ENCODE assay signal across 17 cellular contexts in the genomic region with DNA sequence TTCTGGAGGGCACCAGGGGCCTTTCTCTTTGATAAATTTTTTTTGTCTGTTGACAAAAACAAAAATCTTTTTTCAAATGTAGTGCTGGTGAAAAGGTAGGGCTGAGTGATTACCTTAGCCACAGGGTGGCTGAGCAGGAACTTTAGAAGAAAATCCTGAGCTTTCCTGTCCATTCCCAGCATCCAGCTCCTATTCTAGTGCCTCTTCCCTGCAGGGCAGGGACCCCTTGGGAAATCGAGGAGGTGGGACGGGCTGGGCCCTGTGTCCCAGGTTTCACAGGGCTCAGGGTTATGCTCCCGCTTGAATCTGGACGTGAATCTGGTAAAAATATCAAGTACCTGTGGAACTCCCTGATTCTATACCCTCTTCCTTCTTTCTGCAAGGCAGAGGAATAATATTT.
"Had no signal": no experiment of that assay in that cellular context is flagged by ENCODE, and none has a peak within 500 bp of the region (broad histone marks: within the 10 kb centered on the region; RNA-seq: fewer than 3 reads in every experiment).

No MANE protein-coding gene starts in this region.

- H3K9me3 Mint-ChIP-seq: activated naive CD8-positive, alpha-beta T cell treated with anti-CD3 and anti-CD28 coated beads, Interleukin-2, amount 10 ng/mL, durations not matched to agents 7 days and 5 days; activated T-cell treated with anti-CD3 and anti-CD28 coated beads, Interleukin-2, amount 50 U/mL, for 72 hours; memory B cell; nephron had no signal

- H3K9me3 ChIP-seq: mucosa of descending colon, right lobe of liver had no signal

- H3K4me1 ChIP-seq: foreskin keratinocyte had no signal

- ATAC-seq: activated T-cell treated with anti-CD3 and anti-CD28 coated beads, Interleukin-2, amount 50 U/mL, for 72 hours; foreskin keratinocyte; left lobe of liver; mucosa of descending colon; right lobe of liver; stimulated activated naive CD8-positive, alpha-beta T cell treated with anti-CD3 and anti-CD28 coated beads, Interleukin-15, Interleukin-2, amounts not matched to agents 100 U/mL and 50 U/mL, for 24 hours had no signal

- DNase-seq: activated CD4-positive, alpha-beta T cell treated with anti-CD3 and anti-CD28 coated beads, Interleukin-2, amount 50 U/mL, for 48 hours; activated gamma-delta T cell treated with Interleukin-2 at 50 U/mL for 16 hours; activated naive CD8-positive, alpha-beta T cell treated with anti-CD3 and anti-CD28 coated beads, Interleukin-2, amount 10 ng/mL, durations not matched to agents 7 days and 5 days; activated T-cell treated with anti-CD3 and anti-CD28 coated beads, Interleukin-2, amount 50 U/mL, for 72 hours; anterior cingulate cortex; effector CD8-positive, alpha-beta T cell; foreskin keratinocyte; islet precursor cell; mucosa of descending colon; right lobe of liver; stimulated activated naive CD8-positive, alpha-beta T cell treated with anti-CD3 and anti-CD28 coated beads, Interleukin-15, Interleukin-2, amounts not matched to agents 100 U/mL and 50 U/mL, for 24 hours; T-helper 9 cell had no signal

- H3K27me3 ChIP-seq: foreskin keratinocyte, right lobe of liver had no signal

- H3K27me3 Mint-ChIP-seq: activated naive CD8-positive, alpha-beta T cell treated with anti-CD3 and anti-CD28 coated beads, Interleukin-2, amount 10 ng/mL, durations not matched to agents 7 days and 5 days; memory B cell had no signal

- H3K27ac Mint-ChIP-seq: activated naive CD8-positive, alpha-beta T cell treated with anti-CD3 and anti-CD28 coated beads, Interleukin-2, amount 10 ng/mL, durations not matched to agents 7 days and 5 days had no signal

- H3K4me3 Mint-ChIP-seq: activated naive CD8-positive, alpha-beta T cell treated with anti-CD3 and anti-CD28 coated beads, Interleukin-2, amount 10 ng/mL, durations not matched to agents 7 days and 5 days; activated T-cell treated with anti-CD3 and anti-CD28 coated beads, Interleukin-2, amount 50 U/mL, for 72 hours; memory B cell; nephron had no signal

- H3K4me3 ChIP-seq: mucosa of descending colon, right lobe of liver, SK-N-MC, smooth muscle cell had no signal

- H3K27ac ChIP-seq: foreskin keratinocyte, right lobe of liver, SK-N-MC had no signal
